In the genomic region with DNA sequence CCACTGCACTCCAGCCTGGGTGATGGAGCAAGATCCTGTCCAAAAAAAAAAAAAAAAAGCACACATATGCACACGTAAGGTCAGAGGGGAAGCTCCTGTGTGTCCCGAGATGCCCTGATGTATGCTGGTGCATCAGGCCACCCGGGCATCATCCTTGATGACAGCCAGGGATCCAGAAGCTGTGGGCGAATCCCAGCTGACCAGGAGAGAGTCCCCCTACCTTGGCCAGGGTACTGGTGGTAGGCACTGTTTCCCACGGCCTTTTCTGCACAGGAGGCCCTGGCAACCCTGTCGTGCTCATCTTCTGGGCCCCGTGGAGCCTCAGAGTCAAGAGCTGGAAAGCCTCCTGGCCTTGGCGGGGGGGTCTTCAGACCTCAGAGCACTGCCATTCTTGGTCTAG, we compare ENCODE assay signal across 2 cellular contexts.
A peak's percentile ranks its signal among the peaks of the same experiment; 100 is the strongest.
TF ChIP-seq lines count a peak whose summit lies in the region.

No MANE protein-coding gene starts in this region.

TF ChIP-seq in K562, 482 proteins besides CTCF, POLR2A, EP300 and RAD21 (continued from another document):
- TF ChIP-seq UBTF (IDR thresholded peaks at IDR 0.05; ENCODE audit: borderline replicate concordance in 1 of 2, low read depth in 2 of 2, low read length in 2 of 2), result no peak
- no peak for TF ChIP-seq TSC22D4 (tag; IDR thresholded peaks at IDR 0.05)
- TF ChIP-seq PCBP2 (IDR thresholded peaks at IDR 0.05; ENCODE audit: low read depth, low read length, poor library complexity, severe bottlenecking), result no peak
- TF ChIP-seq POLR2B (IDR thresholded peaks at IDR 0.05; ENCODE audit: low read depth, partially characterized antibody), result peak; percentile 39
- TF ChIP-seq RBM39 (optimal IDR thresholded peaks at IDR 0.05; ENCODE audit: low read depth, low read length), result no peak
- TF ChIP-seq, protein P1, sequence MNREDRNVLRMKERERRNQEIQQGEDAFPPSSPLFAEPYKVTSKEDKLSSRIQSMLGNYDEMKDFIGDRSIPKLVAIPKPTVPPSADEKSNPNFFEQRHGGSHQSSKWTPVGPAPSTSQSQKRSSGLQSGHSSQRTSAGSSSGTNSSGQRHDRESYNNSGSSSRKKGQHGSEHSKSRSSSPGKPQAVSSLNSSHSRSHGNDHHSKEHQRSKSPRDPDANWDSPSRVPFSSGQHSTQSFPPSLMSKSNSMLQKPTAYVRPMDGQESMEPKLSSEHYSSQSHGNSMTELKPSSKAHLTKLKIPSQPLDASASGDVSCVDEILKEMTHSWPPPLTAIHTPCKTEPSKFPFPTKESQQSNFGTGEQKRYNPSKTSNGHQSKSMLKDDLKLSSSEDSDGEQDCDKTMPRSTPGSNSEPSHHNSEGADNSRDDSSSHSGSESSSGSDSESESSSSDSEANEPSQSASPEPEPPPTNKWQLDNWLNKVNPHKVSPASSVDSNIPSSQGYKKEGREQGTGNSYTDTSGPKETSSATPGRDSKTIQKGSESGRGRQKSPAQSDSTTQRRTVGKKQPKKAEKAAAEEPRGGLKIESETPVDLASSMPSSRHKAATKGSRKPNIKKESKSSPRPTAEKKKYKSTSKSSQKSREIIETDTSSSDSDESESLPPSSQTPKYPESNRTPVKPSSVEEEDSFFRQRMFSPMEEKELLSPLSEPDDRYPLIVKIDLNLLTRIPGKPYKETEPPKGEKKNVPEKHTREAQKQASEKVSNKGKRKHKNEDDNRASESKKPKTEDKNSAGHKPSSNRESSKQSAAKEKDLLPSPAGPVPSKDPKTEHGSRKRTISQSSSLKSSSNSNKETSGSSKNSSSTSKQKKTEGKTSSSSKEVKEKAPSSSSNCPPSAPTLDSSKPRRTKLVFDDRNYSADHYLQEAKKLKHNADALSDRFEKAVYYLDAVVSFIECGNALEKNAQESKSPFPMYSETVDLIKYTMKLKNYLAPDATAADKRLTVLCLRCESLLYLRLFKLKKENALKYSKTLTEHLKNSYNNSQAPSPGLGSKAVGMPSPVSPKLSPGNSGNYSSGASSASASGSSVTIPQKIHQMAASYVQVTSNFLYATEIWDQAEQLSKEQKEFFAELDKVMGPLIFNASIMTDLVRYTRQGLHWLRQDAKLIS (CRISPR knock-in tag; IDR thresholded peaks at IDR 0.05), result no peak
- no peak for TF ChIP-seq U2AF1 (optimal IDR thresholded peaks at IDR 0.05; ENCODE audit: low read depth, low read length)
- TF ChIP-seq MYNN (IDR thresholded peaks at IDR 0.05), result 0 out of 2 replicates have a peak, but pooled peaks have one; percentile 25
- no peak for TF ChIP-seq MYNN (CRISPR knock-in tag; IDR thresholded peaks at IDR 0.05)
- peak; percentile 45; the same call in 1 of the 2 replicates for TF ChIP-seq RBFOX2 (IDR thresholded peaks at IDR 0.05; ENCODE audit: low read depth, low read length)
- TF ChIP-seq, protein P2, sequence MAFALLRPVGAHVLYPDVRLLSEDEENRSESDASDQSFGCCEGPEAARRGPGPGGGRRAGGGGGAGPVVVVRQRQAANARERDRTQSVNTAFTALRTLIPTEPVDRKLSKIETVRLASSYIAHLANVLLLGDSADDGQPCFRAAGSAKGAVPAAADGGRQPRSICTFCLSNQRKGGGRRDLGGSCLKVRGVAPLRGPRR (CRISPR knock-in tag; IDR thresholded peaks at IDR 0.05), result no peak
- TF ChIP-seq MAX (CRISPR knock-in tag; IDR thresholded peaks at IDR 0.05), result no peak
- no peak for TF ChIP-seq RBM14 (IDR thresholded peaks at IDR 0.05; ENCODE audit: borderline replicate concordance, insufficient read depth, low read depth, low read length)
- TF ChIP-seq SUPT5H (IDR thresholded peaks at IDR 0.05), result 0 out of 2 replicates have a peak, but pooled peaks have one; percentile 68
- no peak for TF ChIP-seq MBD1 (CRISPR knock-in tag; IDR thresholded peaks at IDR 0.05)
- no peak for TF ChIP-seq XRCC3 (IDR thresholded peaks at IDR 0.05)
- TF ChIP-seq USF2 (CRISPR knock-in tag; IDR thresholded peaks at IDR 0.05), result no peak

TF ChIP-seq in HepG2, 621 proteins besides CTCF, POLR2A, EP300 and RAD21 (continued from another document):
- TF ChIP-seq, protein P3, sequence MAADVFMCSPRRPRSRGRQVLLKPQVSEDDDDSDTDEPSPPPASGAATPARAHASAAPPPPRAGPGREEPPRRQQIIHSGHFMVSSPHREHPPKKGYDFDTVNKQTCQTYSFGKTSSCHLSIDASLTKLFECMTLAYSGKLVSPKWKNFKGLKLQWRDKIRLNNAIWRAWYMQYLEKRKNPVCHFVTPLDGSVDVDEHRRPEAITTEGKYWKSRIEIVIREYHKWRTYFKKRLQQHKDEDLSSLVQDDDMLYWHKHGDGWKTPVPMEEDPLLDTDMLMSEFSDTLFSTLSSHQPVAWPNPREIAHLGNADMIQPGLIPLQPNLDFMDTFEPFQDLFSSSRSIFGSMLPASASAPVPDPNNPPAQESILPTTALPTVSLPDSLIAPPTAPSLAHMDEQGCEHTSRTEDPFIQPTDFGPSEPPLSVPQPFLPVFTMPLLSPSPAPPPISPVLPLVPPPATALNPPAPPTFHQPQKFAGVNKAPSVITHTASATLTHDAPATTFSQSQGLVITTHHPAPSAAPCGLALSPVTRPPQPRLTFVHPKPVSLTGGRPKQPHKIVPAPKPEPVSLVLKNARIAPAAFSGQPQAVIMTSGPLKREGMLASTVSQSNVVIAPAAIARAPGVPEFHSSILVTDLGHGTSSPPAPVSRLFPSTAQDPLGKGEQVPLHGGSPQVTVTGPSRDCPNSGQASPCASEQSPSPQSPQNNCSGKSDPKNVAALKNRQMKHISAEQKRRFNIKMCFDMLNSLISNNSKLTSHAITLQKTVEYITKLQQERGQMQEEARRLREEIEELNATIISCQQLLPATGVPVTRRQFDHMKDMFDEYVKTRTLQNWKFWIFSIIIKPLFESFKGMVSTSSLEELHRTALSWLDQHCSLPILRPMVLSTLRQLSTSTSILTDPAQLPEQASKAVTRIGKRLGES (CRISPR knock-in tag; IDR thresholded peaks at IDR 0.05; ENCODE audit: borderline replicate concordance), result no peak
- 0 out of 2 replicates have a peak, but pooled peaks have one; percentile 6 for TF ChIP-seq AKAP8 (CRISPR knock-in tag; IDR thresholded peaks at IDR 0.05)
- peak; percentile 94 for TF ChIP-seq AGO2 (optimal IDR thresholded peaks at IDR 0.05; ENCODE audit: low read depth, low read length)
- peak; percentile 24; the same call in 1 of the 2 replicates for TF ChIP-seq ZNF326 (CRISPR knock-in tag; IDR thresholded peaks at IDR 0.05; ENCODE audit: borderline replicate concordance)
- TF ChIP-seq, protein P4, sequence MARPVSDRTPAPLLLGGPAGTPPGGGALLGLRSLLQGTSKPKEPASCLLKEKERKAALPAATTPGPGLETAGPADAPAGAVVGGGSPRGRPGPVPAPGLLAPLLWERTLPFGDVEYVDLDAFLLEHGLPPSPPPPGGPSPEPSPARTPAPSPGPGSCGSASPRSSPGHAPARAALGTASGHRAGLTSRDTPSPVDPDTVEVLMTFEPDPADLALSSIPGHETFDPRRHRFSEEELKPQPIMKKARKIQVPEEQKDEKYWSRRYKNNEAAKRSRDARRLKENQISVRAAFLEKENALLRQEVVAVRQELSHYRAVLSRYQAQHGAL (CRISPR knock-in tag; IDR thresholded peaks at IDR 0.05; ENCODE audit: not compliant biosample characterization), result no peak
- TF ChIP-seq ZNF563 (CRISPR knock-in tag; IDR thresholded peaks at IDR 0.05), result no peak
- no peak for TF ChIP-seq ZNF282 (IDR thresholded peaks at IDR 0.05; ENCODE audit: partially characterized antibody)
- TF ChIP-seq, protein P5, sequence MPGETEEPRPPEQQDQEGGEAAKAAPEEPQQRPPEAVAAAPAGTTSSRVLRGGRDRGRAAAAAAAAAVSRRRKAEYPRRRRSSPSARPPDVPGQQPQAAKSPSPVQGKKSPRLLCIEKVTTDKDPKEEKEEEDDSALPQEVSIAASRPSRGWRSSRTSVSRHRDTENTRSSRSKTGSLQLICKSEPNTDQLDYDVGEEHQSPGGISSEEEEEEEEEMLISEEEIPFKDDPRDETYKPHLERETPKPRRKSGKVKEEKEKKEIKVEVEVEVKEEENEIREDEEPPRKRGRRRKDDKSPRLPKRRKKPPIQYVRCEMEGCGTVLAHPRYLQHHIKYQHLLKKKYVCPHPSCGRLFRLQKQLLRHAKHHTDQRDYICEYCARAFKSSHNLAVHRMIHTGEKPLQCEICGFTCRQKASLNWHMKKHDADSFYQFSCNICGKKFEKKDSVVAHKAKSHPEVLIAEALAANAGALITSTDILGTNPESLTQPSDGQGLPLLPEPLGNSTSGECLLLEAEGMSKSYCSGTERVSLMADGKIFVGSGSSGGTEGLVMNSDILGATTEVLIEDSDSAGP (CRISPR knock-in tag; IDR thresholded peaks at IDR 0.05; ENCODE audit: borderline replicate concordance), result 0 out of 2 replicates have a peak, but pooled peaks have one; percentile 16
- TF ChIP-seq ZSCAN5A (CRISPR knock-in tag; IDR thresholded peaks at IDR 0.05; ENCODE audit: borderline replicate concordance), result no peak
- TF ChIP-seq ZSCAN21 (CRISPR knock-in tag; IDR thresholded peaks at IDR 0.05; ENCODE audit: borderline replicate concordance), result no peak
- TF ChIP-seq AGO1 (IDR thresholded peaks at IDR 0.05; ENCODE audit: low read depth, low read length, poor library complexity, severe bottlenecking), result peak; percentile 39
- no peak for TF ChIP-seq SMAD3 (CRISPR knock-in tag; IDR thresholded peaks at IDR 0.05)
- TF ChIP-seq SMARCE1 (IDR thresholded peaks at IDR 0.05; ENCODE audit: borderline replicate concordance), result no peak
- TF ChIP-seq ZNF510 (CRISPR knock-in tag; IDR thresholded peaks at IDR 0.05; ENCODE audit: low read depth), result no peak
- no peak for TF ChIP-seq ZNF879 (CRISPR knock-in tag; IDR thresholded peaks at IDR 0.05)
TF ChIP-seq in HepG2: peak in this region for 7.
